In the genomic region with DNA sequence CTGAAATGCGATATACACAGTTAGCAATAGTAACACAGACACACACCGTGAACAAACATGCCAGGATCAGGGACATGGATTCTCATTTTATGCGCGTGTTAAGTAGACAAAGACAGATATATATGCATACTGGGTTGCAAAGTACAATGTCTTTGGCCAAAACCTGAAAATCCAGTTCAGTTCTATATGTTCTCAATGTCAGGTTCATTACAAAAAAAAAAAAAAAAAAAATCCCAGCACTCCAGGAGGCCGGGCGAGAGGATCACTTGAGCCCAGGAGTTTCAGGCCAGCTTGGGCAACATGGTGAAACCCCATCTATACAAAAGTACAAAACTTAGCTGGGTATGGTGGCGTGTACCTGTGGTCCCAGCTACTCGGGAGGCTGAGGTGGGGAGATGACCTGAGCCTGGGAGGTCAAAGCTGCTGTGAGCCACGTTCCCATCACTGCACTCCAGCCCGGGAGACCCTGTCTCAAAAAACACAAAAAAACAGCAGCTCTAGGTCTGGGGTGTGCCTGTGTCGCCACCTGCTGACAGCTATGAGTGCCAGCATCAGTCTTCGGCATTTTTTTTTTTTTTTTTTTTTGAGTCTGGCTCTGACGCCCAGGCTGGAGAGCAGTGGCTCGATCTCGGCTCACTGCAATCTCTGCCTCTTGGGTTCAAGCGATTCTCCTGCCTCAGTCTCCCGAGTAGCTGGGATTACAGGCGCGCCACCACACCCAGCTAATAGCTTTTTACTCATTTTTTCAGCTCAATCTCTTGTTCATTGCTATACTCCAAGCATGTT, we compare ENCODE assay signal across 8 cellular contexts. TPM values are rescaled to one million over a fixed set of nuclear protein-coding genes. Genes with fewer than 3 reads are reported as not detected.
DNase-seq lines count a peak whose midpoint lies in the region; ATAC-seq, FAIRE-seq and TF ChIP-seq lines count a peak whose summit lies in the region.

No MANE protein-coding gene starts in this region.

- FAIRE-seq in pancreas (lab: Jason Lieb, UNC), result no peak

- H3K9me2 ChIP-seq in OCI-LY7 (ENCODE audit: insufficient read depth, low read length), result no peaks in the 10 kb centered on the region

- H3K4me3 ChIP-seq in OCI-LY7 (ENCODE audit: low read depth, low read length, poor library complexity, severe bottlenecking) (no peak overlapping the region), pancreas (no peak overlapping the region)

- ATAC-seq in pancreas (peak; percentile 68 to 90 (median 80)), GM19035 (IDR thresholded peaks at IDR 0.05; ENCODE audit: unreplicated experiment) (no peak), HG02973 (IDR thresholded peaks at IDR 0.05; ENCODE audit: unreplicated experiment) (no peak)

- H4K20me1 ChIP-seq in OCI-LY7 (ENCODE audit: insufficient read depth, low read length), result no peaks in the 10 kb centered on the region

- intact Hi-C loops in OCI-LY7 (cut with micrococcal nuclease; ENCODE audit: unreplicated experiment) (loop anchor here (1.0 kb wide), 1 partner anchor 83 kb away; no protein-coding TSS in a partner anchor), pancreas (cut with DNase I) (loop anchor here in 2 of 3 donors (2.0 to 5.0 kb wide), 2 partner anchors 83 to 84 kb away; no protein-coding TSS in a partner anchor)

- H3K27ac ChIP-seq in OCI-LY7 (ENCODE audit: low read depth, low read length, poor library complexity, severe bottlenecking), result no peak overlapping the region
- H3K27ac ChIP-seq in pancreas, result no peak overlapping the region

- POLR2A ChIA-PET in OCI-LY7 (lab: Charles Lee), result interaction anchor here (0.6 kb wide), 2 partner anchors 228 to 337 kb away, joined by 5 to 10 read pairs; no protein-coding TSS in a partner anchor

- H3K9me3 ChIP-seq in OCI-LY7 (ENCODE audit: low read length) (no peaks in the 10 kb centered on the region), pancreas (no peaks in the 10 kb centered on the region)

- H2AFZ ChIP-seq in OCI-LY7 (ENCODE audit: low read length), result no peak overlapping the region

- peak; percentile 87 for TF ChIP-seq CTCF in OCI-LY7 (conservative IDR thresholded peaks at IDR 0.05; ENCODE audit: low read length)
- peak; percentile 49 to 71 (median 64) for TF ChIP-seq CTCF in pancreas (IDR thresholded peaks at IDR 0.05)

- 31 to 32% methylated on average over 19 of the region's 19 CpGs for WGBS in pancreas, 2 donors

- H3K4me1 ChIP-seq in OCI-LY7 (ENCODE audit: insufficient read depth, low read length, poor library complexity, severe bottlenecking), result no peaks in the 10 kb centered on the region
- no peaks in the 10 kb centered on the region for H3K4me1 ChIP-seq in pancreas

- BruUV-seq in OCI-LY7 (replicated peaks; lab: Mats Ljungman, UMichigan), result no TSS peak

- H3K36me3 ChIP-seq in OCI-LY7 (ENCODE audit: insufficient read depth, low read length) (peaks cover 23% of the 10 kb centered on the region), pancreas (peaks cover 0 to 11% (median 8%) of the 10 kb centered on the region in 3 donors)

- peak; percentile 53 for DNase-seq in COLO668 (lab: John Stamatoyannopoulos, UW; ENCODE audit: unreplicated experiment)
- peak; percentile 70 for DNase-seq in HuH-7 (ENCODE audit: low spot score)
- DNase-seq in OCI-LY7 (ENCODE audit: low spot score), result peak; percentile 81
- peak; percentile 13 for DNase-seq in activated T-helper 9 cell treated with anti-CD3 and anti-CD28 coated beads, Interleukin-2, amount 50 U/mL, for 16 hours (ENCODE audit: low read depth)
- DNase-seq in germinal center (ENCODE audit: low spot score), result peak; percentile 71
- no peak for DNase-seq in pancreas

- H3K4me2 ChIP-seq in OCI-LY7 (ENCODE audit: low read length), result no peak overlapping the region

- CTCF ChIA-PET in OCI-LY7 (lab: Charles Lee; ENCODE audit: unreplicated experiment), result interaction anchor here (0.6 to 1.1 kb wide), 5 partner anchors 22 to 508 kb away, joined by 3 to 4 read pairs (median 3); no protein-coding TSS in a partner anchor

- no peaks in the 10 kb centered on the region for H3K79me2 ChIP-seq in OCI-LY7 (ENCODE audit: insufficient read depth, low read depth, low read length)

- no peaks in the 10 kb centered on the region for H3K27me3 ChIP-seq in pancreas

RNA-seq across cellular contexts. Expression of gene AP2S1, which starts 10.3 kb away (rescaled TPM):
- total RNA-seq in OCI-LY7 (2014; rRNA removed; shearing (Covaris generic)), result 105 and 110 TPM in 2 replicates
- total RNA-seq in OCI-LY7 (2022) (79.3 and 88.2 TPM in 2 replicates), pancreas (10 to 100 TPM; 34.5 to 50.9 (median 39.3) TPM)
- polyA plus RNA-seq in pancreas, result 10 to 100 TPM; 46.4 to 48.2 TPM

RNA-seq across cellular contexts. Expression of gene ARHGAP35, which starts 20.4 kb away (rescaled TPM):
- total RNA-seq in OCI-LY7 (2014; rRNA removed; shearing (Covaris generic)), result 22.5 and 26.5 TPM in 2 replicates
- total RNA-seq in OCI-LY7 (2022) (42.2 and 44.4 TPM in 2 replicates), pancreas (10 to 100 TPM; 14.6 to 26.8 (median 19.9) TPM)
- 10 to 100 TPM in 1 of 2 donors, 1 to 10 TPM in 1; 8.4 to 12.7 TPM for polyA plus RNA-seq in pancreas

RNA-seq across cellular contexts. Expression of gene SLC1A5, which starts 52.0 kb away (rescaled TPM):
- 111 and 145 TPM in 2 replicates for total RNA-seq in OCI-LY7 (2014; rRNA removed; shearing (Covaris generic))
- total RNA-seq in OCI-LY7 (2022) (161 and 167 TPM in 2 replicates), pancreas (100 to 1,000 TPM in 1 of 6 donors, 10 to 100 TPM in 4, 1 to 10 TPM in 1; 9.6 to 148 (median 15.9) TPM)
- 10 to 100 TPM in 1 of 2 donors, 1 to 10 TPM in 1; 8.6 to 13.9 TPM for polyA plus RNA-seq in pancreas

Comparison
In these comparisons a context has a peak if more than half of its experiments do, and no peak if none do; other contexts are left out.
1. DNase-seq: peak in COLO668 (single experiment), HuH-7 (single experiment), OCI-LY7 (single experiment), activated T-helper 9 cell treated with anti-CD3 and anti-CD28 coated beads, Interleukin-2, amount 50 U/mL, for 16 hours (single experiment) and germinal center (single experiment); none in pancreas (0 of 6).
2. ATAC-seq: peak in pancreas (4 of 4); none in GM19035 (single experiment) and HG02973 (single experiment).